ENCODE assay signal across 1 cellular context in the genomic region with DNA sequence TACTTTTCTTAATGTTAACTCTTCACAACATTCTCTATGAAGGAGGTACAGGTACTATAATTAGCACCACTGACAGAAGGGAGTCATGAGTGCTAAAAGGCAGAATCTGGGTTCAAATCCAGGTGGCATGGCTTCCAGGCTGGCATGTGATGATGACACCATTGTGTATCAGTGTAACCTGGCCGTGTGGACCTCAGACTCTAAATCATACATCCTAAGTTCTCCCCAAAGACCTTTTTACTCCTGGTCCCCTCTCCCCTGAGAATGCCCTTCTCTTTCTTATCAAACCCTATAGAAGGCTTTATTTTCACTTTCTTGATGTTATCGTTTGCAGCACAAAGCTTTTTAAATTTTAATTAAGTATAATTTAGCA.
TF ChIP-seq lines count a peak whose summit lies in the region.

No MANE protein-coding gene starts in this region.

TF ChIP-seq in HepG2, 621 proteins besides CTCF, POLR2A, EP300 and RAD21:
- TF ChIP-seq POLR2G (IDR thresholded peaks at IDR 0.05; ENCODE audit: low read depth, low read length), result peak; percentile 57
